Comparison of ENCODE assay signal across 13 cellular contexts in the genomic region with DNA sequence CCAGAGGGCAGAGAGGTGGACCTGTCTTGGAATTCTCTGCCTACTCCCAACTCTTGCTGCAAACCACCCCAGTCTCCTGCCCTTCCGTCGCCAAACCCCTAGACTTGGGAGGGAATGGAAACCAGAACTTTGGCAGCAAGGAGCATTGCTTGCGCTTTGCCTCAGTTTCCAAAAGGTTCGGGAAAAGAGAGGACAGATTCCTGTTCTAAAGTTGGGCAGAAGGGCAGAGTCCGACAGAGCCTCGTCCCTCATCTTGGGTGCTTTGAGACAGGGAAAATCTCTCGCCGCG. TPM values are rescaled to one million over a fixed set of nuclear protein-coding genes. Genes with fewer than 3 reads are reported as not detected.
"Had no signal": no experiment of that assay in that cellular context is flagged by ENCODE, and none has a peak within 500 bp of the region (broad histone marks: within the 10 kb centered on the region; RNA-seq: fewer than 3 reads in every experiment).

No MANE protein-coding gene starts in this region.

- ATAC-seq: activated CD8-positive, alpha-beta T cell treated with anti-CD3 and anti-CD28 coated beads for 36 hours; left lung; natural killer cell; right lobe of liver had no signal

- H3K27ac ChIP-seq: left lung, prostate gland, right lobe of liver, upper lobe of left lung had no signal

- H3K9me3 ChIP-seq: left lung, prostate gland, right lobe of liver, upper lobe of left lung had no signal

- H3K36me3 ChIP-seq: left lung, prostate gland, right lobe of liver, upper lobe of left lung had no signal

- H3K4me3 ChIP-seq: left lung, prostate gland, right lobe of liver had no signal

- DNase-seq: activated CD8-positive, alpha-beta T cell treated with anti-CD3 and anti-CD28 coated beads for 36 hours; activated naive CD4-positive, alpha-beta T cell treated with anti-CD3 and anti-CD28 coated beads, Interleukin-2, amount 10 ng/mL, durations not matched to agents 7 days and 5 days; central memory CD4-positive, alpha-beta T cell; left lung; natural killer cell; stimulated activated CD4-positive, alpha-beta T cell treated with anti-CD3 and anti-CD28 coated beads, Interleukin-2, amount 100 ng/mL, for 24 hours; stimulated activated naive CD4-positive, alpha-beta T cell treated with Interleukin-2 at 50 U/mL for 16 hours; upper lobe of left lung had no signal

RNA-seq across cellular contexts. Expression of gene ROBO4, which starts 32.8 kb away (rescaled TPM):
- total RNA-seq: activated CD8-positive, alpha-beta T cell treated with anti-CD3 and anti-CD28 coated beads for 36 hours; natural killer cell had no signal

RNA-seq across cellular contexts. Expression of gene HEPN1, which starts 54.2 kb away (rescaled TPM):
- total RNA-seq: activated CD8-positive, alpha-beta T cell treated with anti-CD3 and anti-CD28 coated beads for 36 hours; fibroblast of villous mesenchyme; left lung; mucosa of gallbladder; natural killer cell; prostate gland; upper lobe of left lung had no signal
- polyA plus RNA-seq: esophagus had no signal
